Comparison of ENCODE assay signal across 12 cellular contexts in the genomic region with DNA sequence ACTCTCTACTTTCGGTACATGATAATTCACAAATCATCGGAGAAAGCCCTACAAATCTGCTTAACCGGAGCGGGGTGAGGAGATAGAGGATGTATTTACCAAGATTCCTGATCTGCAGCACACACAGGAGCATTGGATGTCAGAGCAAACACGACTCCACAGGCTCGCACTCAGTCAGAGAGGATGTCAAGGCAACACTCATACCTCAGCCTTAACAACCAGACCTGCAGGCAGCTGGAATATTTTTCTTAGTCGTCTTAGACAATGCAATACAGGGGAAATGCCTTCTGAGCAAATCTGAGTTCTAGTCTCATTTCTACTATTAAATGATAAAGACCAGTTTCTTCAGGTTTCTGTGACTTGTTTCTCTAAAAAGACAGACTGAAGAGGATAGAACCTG.
DNase-seq lines count a peak whose midpoint lies in the region; ATAC-seq and TF ChIP-seq lines count a peak whose summit lies in the region.
"Had no signal": no experiment of that assay in that cellular context is flagged by ENCODE, and none has a peak within 500 bp of the region (broad histone marks: within the 10 kb centered on the region; RNA-seq: fewer than 3 reads in every experiment).

No MANE protein-coding gene starts in this region.

- CTCF ChIA-PET in Calu3 (lab: Charles Lee) = no interaction called here
- CTCF ChIA-PET in A673 (lab: Charles Lee) = no interaction called here

- H3K36me3 Mint-ChIP-seq in Calu3 (ENCODE audit: insufficient read depth, unreplicated experiment) (no peaks in the 10 kb centered on the region), osteocyte (ENCODE audit: unreplicated experiment) (no peaks in the 10 kb centered on the region)
- H3K36me3 Mint-ChIP-seq: CD4-positive, alpha-beta memory T cell had no signal

- BruUV-seq in Calu3 (replicated peaks; lab: Mats Ljungman, UMichigan) (no TSS peak), A673 (replicated peaks; lab: Mats Ljungman, UMichigan) (no TSS peak)

- H3K27me3 ChIP-seq in hepatocyte = no peaks in the 10 kb centered on the region
- H3K27me3 ChIP-seq in A673 (replicated peaks; ENCODE audit: insufficient read depth, low read depth, low read length, poor library complexity) = no peaks in the 10 kb centered on the region
- H3K27me3 ChIP-seq: BE2C had no signal

- H3K9ac ChIP-seq in SK-N-MC (ENCODE audit: insufficient read length) = peak overlapping the region; percentile 29

- POLR2A ChIA-PET in A673 (lab: Charles Lee; ENCODE audit: low non-redundant PET) = no interaction called here

- H3K79me2 ChIP-seq in hepatocyte = no peaks in the 10 kb centered on the region

- H3K4me1 ChIP-seq in hepatocyte (ENCODE audit: insufficient read depth) (no peaks in the 10 kb centered on the region), A673 (ENCODE audit: insufficient read depth, low read length, poor library complexity, severe bottlenecking) (peaks cover 4% of the 10 kb centered on the region)

- H3K4me2 ChIP-seq in hepatocyte = no peak overlapping the region

- no peaks in the 10 kb centered on the region for H4K20me1 ChIP-seq in hepatocyte (ENCODE audit: insufficient read depth, poor library complexity, severe bottlenecking)

- DNase-seq in Calu3 (no peak), DMS53 treated with DMSO at 0.1 percent for 48 hours (lab: John Stamatoyannopoulos, UW; ENCODE audit: unreplicated experiment) (peak; percentile 66), SK-N-MC (ENCODE audit: low read depth, low spot score) (no peak), hepatocyte (ENCODE audit: low spot score) (peak; percentile 7), sciatic nerve (ENCODE audit: low spot score) (no peak), A673 (ENCODE audit: low spot score) (no peak), osteocyte (ENCODE audit: extremely low spot score, unreplicated experiment) (no peak)
- DNase-seq: BE2C; CD4-positive, alpha-beta memory T cell; DMS153; H7 had no signal

- WGBS in hepatocyte (ENCODE audit: low lambda C conversion rate, missing lambda C conversion rate) = 42% methylated on average over 7 of the region's 7 CpGs

- H3K4me3 ChIP-seq in SK-N-MC (peak overlapping the region; percentile 21), hepatocyte (no peak overlapping the region), A673 (ENCODE audit: low read depth, low read length, poor library complexity, severe bottlenecking) (no peak overlapping the region)

- H3K36me3 ChIP-seq in SK-N-MC (ENCODE audit: insufficient read depth, low read length) = no peaks in the 10 kb centered on the region
- no peaks in the 10 kb centered on the region for H3K36me3 ChIP-seq in hepatocyte (replicated peaks; ENCODE audit: insufficient read depth, low read depth)
- H3K36me3 ChIP-seq in A673 (ENCODE audit: insufficient read depth, low read length, poor library complexity, severe bottlenecking) = no peaks in the 10 kb centered on the region
- H3K36me3 ChIP-seq: BE2C had no signal

- no peaks in the 10 kb centered on the region for H3K9me2 ChIP-seq in hepatocyte (replicated peaks; ENCODE audit: insufficient read depth)

- H3K4me1 Mint-ChIP-seq in Calu3 (ENCODE audit: low read depth, unreplicated experiment) (no peaks in the 10 kb centered on the region), osteocyte (ENCODE audit: unreplicated experiment) (no peaks in the 10 kb centered on the region)
- H3K4me1 Mint-ChIP-seq: CD4-positive, alpha-beta memory T cell had no signal

- peak overlapping the region; percentile 25 for H3K27ac Mint-ChIP-seq in Calu3 (ENCODE audit: unreplicated experiment)
- no peak overlapping the region for H3K27ac Mint-ChIP-seq in osteocyte (ENCODE audit: unreplicated experiment)
- H3K27ac Mint-ChIP-seq: CD4-positive, alpha-beta memory T cell had no signal

- no peak for ATAC-seq in sciatic nerve

- H3K4me3 Mint-ChIP-seq in Calu3 (ENCODE audit: low read depth, unreplicated experiment) (no peak overlapping the region), osteocyte (ENCODE audit: unreplicated experiment) (no peak overlapping the region)

- no peak overlapping the region for H2AFZ ChIP-seq in hepatocyte

- H3K9me3 Mint-ChIP-seq in Calu3 (ENCODE audit: low read depth, unreplicated experiment) (no peaks in the 10 kb centered on the region), osteocyte (ENCODE audit: unreplicated experiment) (no peaks in the 10 kb centered on the region)

- TF ChIP-seq CTCF in Calu3 (IDR thresholded peaks at IDR 0.05; ENCODE audit: unreplicated experiment) = no peak
- TF ChIP-seq CTCF in hepatocyte (IDR thresholded peaks at IDR 0.05; ENCODE audit: poor library complexity) = no peak
- no peak for TF ChIP-seq CTCF in A673 (conservative IDR thresholded peaks at IDR 0.05; ENCODE audit: low read depth, low read length)
- TF ChIP-seq CTCF in osteocyte (IDR thresholded peaks at IDR 0.05) = no peak

- intact Hi-C loops in Calu3 (cut with micrococcal nuclease; ENCODE audit: unreplicated experiment) = no loop called here
- intact Hi-C loops in sciatic nerve (cut with DNase I) = no loop called here
- intact Hi-C loops in A673 (cut with micrococcal nuclease; ENCODE audit: unreplicated experiment) = loop anchor here (10.0 kb wide), 1 partner anchor 220 kb away; no protein-coding TSS in a partner anchor

- peaks cover 1% of the 10 kb centered on the region; the same call in 1 of the 2 replicates for H3K9me3 ChIP-seq in SK-N-MC (ENCODE audit: low read depth, low read length)
- no peaks in the 10 kb centered on the region for H3K9me3 ChIP-seq in hepatocyte (ENCODE audit: low read depth)
- no peaks in the 10 kb centered on the region for H3K9me3 ChIP-seq in A673 (ENCODE audit: low read depth, low read length, poor library complexity, severe bottlenecking)
- H3K9me3 ChIP-seq: BE2C had no signal

- H3K27me3 Mint-ChIP-seq in Calu3 (ENCODE audit: unreplicated experiment) (no peaks in the 10 kb centered on the region), osteocyte (ENCODE audit: unreplicated experiment) (no peaks in the 10 kb centered on the region)
- H3K27me3 Mint-ChIP-seq: CD4-positive, alpha-beta memory T cell had no signal

- H3K27ac ChIP-seq in SK-N-MC (peak overlapping the region; percentile 94), hepatocyte (no peak overlapping the region), A673 (ENCODE audit: low read depth, low read length, poor library complexity, severe bottlenecking) (no peak overlapping the region)
- H3K27ac ChIP-seq: C4-2B had no signal

Comparison
In these comparisons a context has a peak if more than half of its experiments do, and no peak if none do; other contexts are left out.
1. DNase-seq: peak in DMS53 treated with DMSO at 0.1 percent for 48 hours (single experiment) and hepatocyte (single experiment); none in Calu3 (single experiment), SK-N-MC (single experiment), sciatic nerve (single experiment), A673 (single experiment) and osteocyte (single experiment).